Comparison of ENCODE assay signal across 1 cellular context in the genomic region with DNA sequence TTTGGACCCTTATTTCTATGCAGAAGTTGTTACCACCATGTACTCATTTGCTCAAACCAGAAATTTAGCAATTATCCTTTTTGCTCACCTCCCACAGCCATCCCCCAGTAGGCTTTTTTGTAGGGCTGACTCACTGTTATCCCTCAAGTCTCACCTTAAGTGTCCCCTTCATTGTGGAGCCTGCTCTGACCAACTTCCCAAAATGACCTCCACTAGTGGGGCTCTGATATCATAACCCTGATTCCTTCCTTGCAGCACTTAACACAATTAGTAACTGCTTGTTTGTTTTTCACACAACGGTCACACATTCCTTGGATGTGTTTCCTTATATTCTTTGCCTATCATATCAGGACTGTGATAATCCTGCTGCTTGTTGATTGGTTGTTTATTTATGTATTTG.
TF ChIP-seq lines count a peak whose summit lies in the region.

No MANE protein-coding gene starts in this region.

TF ChIP-seq in GM23338, 12 proteins besides CTCF, POLR2A, EP300 and RAD21 (continued from another document):
- TF ChIP-seq, protein P1, sequence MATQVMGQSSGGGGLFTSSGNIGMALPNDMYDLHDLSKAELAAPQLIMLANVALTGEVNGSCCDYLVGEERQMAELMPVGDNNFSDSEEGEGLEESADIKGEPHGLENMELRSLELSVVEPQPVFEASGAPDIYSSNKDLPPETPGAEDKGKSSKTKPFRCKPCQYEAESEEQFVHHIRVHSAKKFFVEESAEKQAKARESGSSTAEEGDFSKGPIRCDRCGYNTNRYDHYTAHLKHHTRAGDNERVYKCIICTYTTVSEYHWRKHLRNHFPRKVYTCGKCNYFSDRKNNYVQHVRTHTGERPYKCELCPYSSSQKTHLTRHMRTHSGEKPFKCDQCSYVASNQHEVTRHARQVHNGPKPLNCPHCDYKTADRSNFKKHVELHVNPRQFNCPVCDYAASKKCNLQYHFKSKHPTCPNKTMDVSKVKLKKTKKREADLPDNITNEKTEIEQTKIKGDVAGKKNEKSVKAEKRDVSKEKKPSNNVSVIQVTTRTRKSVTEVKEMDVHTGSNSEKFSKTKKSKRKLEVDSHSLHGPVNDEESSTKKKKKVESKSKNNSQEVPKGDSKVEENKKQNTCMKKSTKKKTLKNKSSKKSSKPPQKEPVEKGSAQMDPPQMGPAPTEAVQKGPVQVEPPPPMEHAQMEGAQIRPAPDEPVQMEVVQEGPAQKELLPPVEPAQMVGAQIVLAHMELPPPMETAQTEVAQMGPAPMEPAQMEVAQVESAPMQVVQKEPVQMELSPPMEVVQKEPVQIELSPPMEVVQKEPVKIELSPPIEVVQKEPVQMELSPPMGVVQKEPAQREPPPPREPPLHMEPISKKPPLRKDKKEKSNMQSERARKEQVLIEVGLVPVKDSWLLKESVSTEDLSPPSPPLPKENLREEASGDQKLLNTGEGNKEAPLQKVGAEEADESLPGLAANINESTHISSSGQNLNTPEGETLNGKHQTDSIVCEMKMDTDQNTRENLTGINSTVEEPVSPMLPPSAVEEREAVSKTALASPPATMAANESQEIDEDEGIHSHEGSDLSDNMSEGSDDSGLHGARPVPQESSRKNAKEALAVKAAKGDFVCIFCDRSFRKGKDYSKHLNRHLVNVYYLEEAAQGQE (IDR thresholded peaks at IDR 0.05; ENCODE audit: unreplicated experiment): no peak
- TF ChIP-seq EZH2 (IDR thresholded peaks at IDR 0.05; ENCODE audit: low read depth, unreplicated experiment) (no peak), STAT1 (IDR thresholded peaks at IDR 0.05; ENCODE audit: unreplicated experiment) (no peak), JUNB (IDR thresholded peaks at IDR 0.05; ENCODE audit: unreplicated experiment) (no peak), ZNF114 (CRISPR knock-in tag; IDR thresholded peaks at IDR 0.05) (no peak), CREB1 (CRISPR knock-in tag; IDR thresholded peaks at IDR 0.05; ENCODE audit: low read depth) (no peak), POLR2AphosphoS5 (IDR thresholded peaks at IDR 0.05; ENCODE audit: low read depth) (no peak)
- TF ChIP-seq, protein P2, sequence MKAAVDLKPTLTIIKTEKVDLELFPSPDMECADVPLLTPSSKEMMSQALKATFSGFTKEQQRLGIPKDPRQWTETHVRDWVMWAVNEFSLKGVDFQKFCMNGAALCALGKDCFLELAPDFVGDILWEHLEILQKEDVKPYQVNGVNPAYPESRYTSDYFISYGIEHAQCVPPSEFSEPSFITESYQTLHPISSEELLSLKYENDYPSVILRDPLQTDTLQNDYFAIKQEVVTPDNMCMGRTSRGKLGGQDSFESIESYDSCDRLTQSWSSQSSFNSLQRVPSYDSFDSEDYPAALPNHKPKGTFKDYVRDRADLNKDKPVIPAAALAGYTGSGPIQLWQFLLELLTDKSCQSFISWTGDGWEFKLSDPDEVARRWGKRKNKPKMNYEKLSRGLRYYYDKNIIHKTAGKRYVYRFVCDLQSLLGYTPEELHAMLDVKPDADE (IDR thresholded peaks at IDR 0.05): no peak
- TF ChIP-seq, protein P3, sequence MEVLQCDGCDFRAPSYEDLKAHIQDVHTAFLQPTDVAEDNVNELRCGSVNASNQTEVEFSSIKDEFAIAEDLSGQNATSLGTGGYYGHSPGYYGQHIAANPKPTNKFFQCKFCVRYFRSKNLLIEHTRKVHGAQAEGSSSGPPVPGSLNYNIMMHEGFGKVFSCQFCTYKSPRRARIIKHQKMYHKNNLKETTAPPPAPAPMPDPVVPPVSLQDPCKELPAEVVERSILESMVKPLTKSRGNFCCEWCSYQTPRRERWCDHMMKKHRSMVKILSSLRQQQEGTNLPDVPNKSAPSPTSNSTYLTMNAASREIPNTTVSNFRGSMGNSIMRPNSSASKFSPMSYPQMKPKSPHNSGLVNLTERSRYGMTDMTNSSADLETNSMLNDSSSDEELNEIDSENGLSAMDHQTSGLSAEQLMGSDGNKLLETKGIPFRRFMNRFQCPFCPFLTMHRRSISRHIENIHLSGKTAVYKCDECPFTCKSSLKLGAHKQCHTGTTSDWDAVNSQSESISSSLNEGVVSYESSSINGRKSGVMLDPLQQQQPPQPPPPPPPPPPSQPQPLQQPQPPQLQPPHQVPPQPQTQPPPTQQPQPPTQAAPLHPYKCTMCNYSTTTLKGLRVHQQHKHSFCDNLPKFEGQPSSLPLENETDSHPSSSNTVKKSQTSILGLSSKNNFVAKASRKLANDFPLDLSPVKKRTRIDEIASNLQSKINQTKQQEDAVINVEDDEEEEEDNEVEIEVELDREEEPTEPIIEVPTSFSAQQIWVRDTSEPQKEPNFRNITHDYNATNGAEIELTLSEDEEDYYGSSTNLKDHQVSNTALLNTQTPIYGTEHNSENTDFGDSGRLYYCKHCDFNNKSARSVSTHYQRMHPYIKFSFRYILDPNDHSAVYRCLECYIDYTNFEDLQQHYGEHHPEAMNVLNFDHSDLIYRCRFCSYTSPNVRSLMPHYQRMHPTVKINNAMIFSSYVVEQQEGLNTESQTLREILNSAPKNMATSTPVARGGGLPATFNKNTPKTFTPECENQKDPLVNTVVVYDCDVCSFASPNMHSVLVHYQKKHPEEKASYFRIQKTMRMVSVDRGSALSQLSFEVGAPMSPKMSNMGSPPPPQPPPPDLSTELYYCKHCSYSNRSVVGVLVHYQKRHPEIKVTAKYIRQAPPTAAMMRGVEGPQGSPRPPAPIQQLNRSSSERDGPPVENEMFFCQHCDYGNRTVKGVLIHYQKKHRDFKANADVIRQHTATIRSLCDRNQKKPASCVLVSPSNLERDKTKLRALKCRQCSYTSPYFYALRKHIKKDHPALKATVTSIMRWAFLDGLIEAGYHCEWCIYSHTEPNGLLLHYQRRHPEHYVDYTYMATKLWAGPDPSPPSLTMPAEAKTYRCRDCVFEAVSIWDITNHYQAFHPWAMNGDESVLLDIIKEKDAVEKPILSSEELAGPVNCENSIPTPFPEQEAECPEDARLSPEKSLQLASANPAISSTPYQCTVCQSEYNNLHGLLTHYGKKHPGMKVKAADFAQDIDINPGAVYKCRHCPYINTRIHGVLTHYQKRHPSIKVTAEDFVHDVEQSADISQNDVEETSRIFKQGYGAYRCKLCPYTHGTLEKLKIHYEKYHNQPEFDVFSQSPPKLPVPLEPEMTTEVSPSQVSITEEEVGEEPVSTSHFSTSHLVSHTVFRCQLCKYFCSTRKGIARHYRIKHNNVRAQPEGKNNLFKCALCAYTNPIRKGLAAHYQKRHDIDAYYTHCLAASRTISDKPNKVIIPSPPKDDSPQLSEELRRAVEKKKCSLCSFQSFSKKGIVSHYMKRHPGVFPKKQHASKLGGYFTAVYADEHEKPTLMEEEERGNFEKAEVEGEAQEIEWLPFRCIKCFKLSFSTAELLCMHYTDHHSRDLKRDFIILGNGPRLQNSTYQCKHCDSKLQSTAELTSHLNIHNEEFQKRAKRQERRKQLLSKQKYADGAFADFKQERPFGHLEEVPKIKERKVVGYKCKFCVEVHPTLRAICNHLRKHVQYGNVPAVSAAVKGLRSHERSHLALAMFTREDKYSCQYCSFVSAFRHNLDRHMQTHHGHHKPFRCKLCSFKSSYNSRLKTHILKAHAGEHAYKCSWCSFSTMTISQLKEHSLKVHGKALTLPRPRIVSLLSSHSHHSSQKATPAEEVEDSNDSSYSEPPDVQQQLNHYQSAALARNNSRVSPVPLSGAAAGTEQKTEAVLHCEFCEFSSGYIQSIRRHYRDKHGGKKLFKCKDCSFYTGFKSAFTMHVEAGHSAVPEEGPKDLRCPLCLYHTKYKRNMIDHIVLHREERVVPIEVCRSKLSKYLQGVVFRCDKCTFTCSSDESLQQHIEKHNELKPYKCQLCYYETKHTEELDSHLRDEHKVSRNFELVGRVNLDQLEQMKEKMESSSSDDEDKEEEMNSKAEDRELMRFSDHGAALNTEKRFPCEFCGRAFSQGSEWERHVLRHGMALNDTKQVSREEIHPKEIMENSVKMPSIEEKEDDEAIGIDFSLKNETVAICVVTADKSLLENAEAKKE (CRISPR knock-in tag; IDR thresholded peaks at IDR 0.05): no peak
TF ChIP-seq in GM23338: peak in this region for 0.
